In genomic region chr20:53344891-53345290, GRCh38 we compare ENCODE assay signal across 20 cellular contexts.
DNase-seq lines count a peak whose midpoint lies in the region; ATAC-seq, FAIRE-seq and TF ChIP-seq lines count a peak whose summit lies in the region.
"Had no signal": no experiment of that assay in that cellular context is flagged by ENCODE, and none has a peak within 500 bp of the region (broad histone marks: within the 10 kb centered on the region; RNA-seq: fewer than 3 reads in every experiment).

No MANE protein-coding gene starts in this region.

- WGBS in K562 (ENCODE audit: insufficient coverage, low coverage, missing lambda C conversion rate): 0% methylated on average over 1 of the region's 1 CpG

- no peak for TF ChIP-seq RAD21 in K562 (CRISPR knock-in tag; conservative IDR thresholded peaks at IDR 0.05 in 1 of 2, IDR thresholded peaks at IDR 0.05 in 1 of 2)

- peaks cover 2% of the 10 kb centered on the region for H3K27me3 Mint-ChIP-seq in nephron progenitor cell (ENCODE audit: low read depth, poor library complexity)
- no peaks in the 10 kb centered on the region for H3K27me3 Mint-ChIP-seq in activated T-helper 2 cell treated with anti-CD3 and anti-CD28 coated beads, Interferon-gamma antibody, Interleukin-2, Interleukin-4, amounts not matched to agents 10 μg/mL and 5 μg/mL and 100 μg/mL, durations not matched to agents 14 hours and 24 hours and 36 hours (ENCODE audit: low read depth)

- H2AFZ ChIP-seq in K562 (ENCODE audit: low read depth, low read length): no peak overlapping the region

- no peak overlapping the region for H3K4me3 ChIP-seq in K562
- H3K4me3 ChIP-seq: A549, HAP-1 had no signal

- FAIRE-seq in K562 (lab: Jason Lieb, UNC): no peak
- FAIRE-seq: A549, D721Med, GM12892 had no signal

- TF ChIP-seq CTCF in K562 (IDR thresholded peaks at IDR 0.05 in 2 of 3, conservative IDR thresholded peaks at IDR 0.05 in 1 of 3; ENCODE audit: insufficient read depth in 2 of 3, low read depth in 1 of 3, low read length in 3 of 3) (no peak), nephron progenitor cell (IDR thresholded peaks at IDR 0.05) (no peak)

- H3K4me3 Mint-ChIP-seq in nephron progenitor cell: no peak overlapping the region
- no peak overlapping the region for H3K4me3 Mint-ChIP-seq in activated T-helper 2 cell treated with anti-CD3 and anti-CD28 coated beads, Interferon-gamma antibody, Interleukin-2, Interleukin-4, amounts not matched to agents 10 μg/mL and 5 μg/mL and 100 μg/mL, durations not matched to agents 14 hours and 24 hours and 36 hours (ENCODE audit: low read depth)
- H3K4me3 Mint-ChIP-seq: CD4-positive, alpha-beta memory T cell had no signal

- BruUV-seq in K562 (replicated peaks; lab: Mats Ljungman, UMichigan): no TSS peak

- no peaks in the 10 kb centered on the region for H3K36me3 ChIP-seq in K562 (ENCODE audit: control insufficient read depth, insufficient read depth, low read length)
- H3K36me3 ChIP-seq: BE2C, HAP-1 had no signal

- peaks cover 0 to 5% of the 10 kb centered on the region in 2 experiments; a peak in 2 of 5 replicates for H3K4me1 ChIP-seq in K562 (replicated peaks in 1 of 2; ENCODE audit: control insufficient read depth in 2 of 2, insufficient read depth in 2 of 2, low read length in 2 of 2)
- H3K4me1 ChIP-seq: A549, BE2C, HAP-1 had no signal

- intact Hi-C loops in K562 (cut with micrococcal nuclease): no loop called here
- intact Hi-C loops in activated T-helper 2 cell treated with anti-CD3 and anti-CD28 coated beads, Interferon-gamma antibody, Interleukin-2, Interleukin-4, amounts not matched to agents 10 μg/mL and 5 μg/mL and 100 μg/mL, durations not matched to agents 14 hours and 24 hours and 36 hours (cut with micrococcal nuclease): no loop called here

- H3K4me1 Mint-ChIP-seq in nephron progenitor cell: peaks cover 7% of the 10 kb centered on the region
- H3K4me1 Mint-ChIP-seq in activated T-helper 2 cell treated with anti-CD3 and anti-CD28 coated beads, Interferon-gamma antibody, Interleukin-2, Interleukin-4, amounts not matched to agents 10 μg/mL and 5 μg/mL and 100 μg/mL, durations not matched to agents 14 hours and 24 hours and 36 hours (ENCODE audit: low read depth): peaks cover 1% of the 10 kb centered on the region
- H3K4me1 Mint-ChIP-seq: CD4-positive, alpha-beta memory T cell had no signal

- no peaks in the 10 kb centered on the region for H3K79me2 ChIP-seq in K562 (ENCODE audit: control insufficient read depth, insufficient read depth, low read length)

- no peak overlapping the region for H3K4me2 ChIP-seq in K562 (ENCODE audit: insufficient read depth, low read length)
- H3K4me2 ChIP-seq: A549 had no signal

- H3K9ac ChIP-seq in K562 (ENCODE audit: insufficient read depth in 1 of 2, low read depth in 2 of 2, low read length in 2 of 2): no peak overlapping the region

- no peaks in the 10 kb centered on the region for H3K9me1 ChIP-seq in K562 (ENCODE audit: control insufficient read depth, insufficient read depth, low read length)

- peak overlapping the region; percentile 73 for H3K27ac Mint-ChIP-seq in nephron progenitor cell
- H3K27ac Mint-ChIP-seq in activated T-helper 2 cell treated with anti-CD3 and anti-CD28 coated beads, Interferon-gamma antibody, Interleukin-2, Interleukin-4, amounts not matched to agents 10 μg/mL and 5 μg/mL and 100 μg/mL, durations not matched to agents 14 hours and 24 hours and 36 hours: no peak overlapping the region

- no peaks in the 10 kb centered on the region for H3K9me3 ChIP-seq in K562 (replicated peaks; ENCODE audit: control insufficient read depth, insufficient read depth, low read depth, low read length)
- H3K9me3 ChIP-seq: A549, BE2C, HAP-1 had no signal

- H3K36me3 Mint-ChIP-seq in nephron progenitor cell (ENCODE audit: low read depth): peaks cover 39% of the 10 kb centered on the region
- no peaks in the 10 kb centered on the region for H3K36me3 Mint-ChIP-seq in activated T-helper 2 cell treated with anti-CD3 and anti-CD28 coated beads, Interferon-gamma antibody, Interleukin-2, Interleukin-4, amounts not matched to agents 10 μg/mL and 5 μg/mL and 100 μg/mL, durations not matched to agents 14 hours and 24 hours and 36 hours (ENCODE audit: low read depth)

- no peak for TF ChIP-seq POLR2A in K562 (conservative IDR thresholded peaks at IDR 0.05)

- no peak overlapping the region for H3K27ac ChIP-seq in K562 (ENCODE audit: extremely low read depth, low read depth, low read length)
- H3K27ac ChIP-seq: A549, C4-2B, HL-60 had no signal

- H3K9me3 Mint-ChIP-seq in nephron progenitor cell: peaks cover 6% of the 10 kb centered on the region
- H3K9me3 Mint-ChIP-seq in activated T-helper 2 cell treated with anti-CD3 and anti-CD28 coated beads, Interferon-gamma antibody, Interleukin-2, Interleukin-4, amounts not matched to agents 10 μg/mL and 5 μg/mL and 100 μg/mL, durations not matched to agents 14 hours and 24 hours and 36 hours: no peaks in the 10 kb centered on the region

- POLR2A ChIA-PET in K562 (lab: Yijun Ruan, JAX): interaction anchor here (0.8 kb wide), 1 partner anchor 35 kb away, joined by 3 read pairs; no protein-coding TSS in a partner anchor

- DNase-seq in M059J (ENCODE audit: low read depth): peak; percentile 62
- DNase-seq in NOMO-1 treated with dmso at 0.1 percent for 144 hours (lab: John Stamatoyannopoulos, UW; ENCODE audit: unreplicated experiment): peak; percentile 31
- no peak for DNase-seq in K562 (ENCODE audit: extremely low read depth in 1 of 4, low spot score in 3 of 4)
- DNase-seq in nephron progenitor cell: no peak
- no peak for DNase-seq in RKO (ENCODE audit: low spot score)
- no peak for DNase-seq in activated T-helper 2 cell treated with anti-CD3 and anti-CD28 coated beads, Interferon-gamma antibody, Interleukin-2, Interleukin-4, amounts not matched to agents 10 μg/mL and 5 μg/mL and 100 μg/mL, durations not matched to agents 14 hours and 24 hours and 36 hours (ENCODE audit: low spot score)
- no peak for DNase-seq in DMS53 (lab: John Stamatoyannopoulos, UW)
- DNase-seq: BE2C; CD4-positive, alpha-beta memory T cell; DMS153; DND-41; GDM1; GOT3 had no signal

- H3K27me3 ChIP-seq in K562 (ENCODE audit: control insufficient read depth in 2 of 2, insufficient read depth in 2 of 2, low read length in 2 of 2): peaks cover 0 to 11% of the 10 kb centered on the region in 2 experiments; a peak in 2 of 5 replicates
- H3K27me3 ChIP-seq: BE2C had no signal

- no peak for TF ChIP-seq EP300 in K562 (IDR thresholded peaks at IDR 0.05; ENCODE audit: low read length)

- ATAC-seq in K562 (no peak), HG03196 (IDR thresholded peaks at IDR 0.05; ENCODE audit: unreplicated experiment) (no peak)
- ATAC-seq: A549 had no signal

- no peaks in the 10 kb centered on the region for H4K20me1 ChIP-seq in K562 (replicated peaks; ENCODE audit: control insufficient read depth, insufficient read depth, low read length)

- in situ Hi-C loops in K562 (cut with MboI): no loop called here

- CTCF ChIA-PET in K562 (lab: Yijun Ruan, JAX; ENCODE audit: low intra/inter-chr PET ratio): no interaction called here

TF ChIP-seq in K562, 482 proteins besides CTCF, POLR2A, EP300 and RAD21:
- TF ChIP-seq NFRKB (IDR thresholded peaks at IDR 0.05; ENCODE audit: low read depth): no peak
- TF ChIP-seq STAT5A (IDR thresholded peaks at IDR 0.05; ENCODE audit: borderline replicate concordance, low read length): no peak
- TF ChIP-seq, protein P1, sequence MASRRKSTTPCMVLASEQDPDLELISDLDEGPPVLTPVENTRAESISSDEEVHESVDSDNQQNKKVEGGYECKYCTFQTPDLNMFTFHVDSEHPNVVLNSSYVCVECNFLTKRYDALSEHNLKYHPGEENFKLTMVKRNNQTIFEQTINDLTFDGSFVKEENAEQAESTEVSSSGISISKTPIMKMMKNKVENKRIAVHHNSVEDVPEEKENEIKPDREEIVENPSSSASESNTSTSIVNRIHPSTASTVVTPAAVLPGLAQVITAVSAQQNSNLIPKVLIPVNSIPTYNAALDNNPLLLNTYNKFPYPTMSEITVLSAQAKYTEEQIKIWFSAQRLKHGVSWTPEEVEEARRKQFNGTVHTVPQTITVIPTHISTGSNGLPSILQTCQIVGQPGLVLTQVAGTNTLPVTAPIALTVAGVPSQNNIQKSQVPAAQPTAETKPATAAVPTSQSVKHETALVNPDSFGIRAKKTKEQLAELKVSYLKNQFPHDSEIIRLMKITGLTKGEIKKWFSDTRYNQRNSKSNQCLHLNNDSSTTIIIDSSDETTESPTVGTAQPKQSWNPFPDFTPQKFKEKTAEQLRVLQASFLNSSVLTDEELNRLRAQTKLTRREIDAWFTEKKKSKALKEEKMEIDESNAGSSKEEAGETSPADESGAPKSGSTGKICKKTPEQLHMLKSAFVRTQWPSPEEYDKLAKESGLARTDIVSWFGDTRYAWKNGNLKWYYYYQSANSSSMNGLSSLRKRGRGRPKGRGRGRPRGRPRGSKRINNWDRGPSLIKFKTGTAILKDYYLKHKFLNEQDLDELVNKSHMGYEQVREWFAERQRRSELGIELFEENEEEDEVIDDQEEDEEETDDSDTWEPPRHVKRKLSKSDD (conservative IDR thresholded peaks at IDR 0.05; ENCODE audit: low read length): no peak
- no peak for TF ChIP-seq ZNF140 (CRISPR knock-in tag; IDR thresholded peaks at IDR 0.05)
- TF ChIP-seq ZNF431 (CRISPR knock-in tag; IDR thresholded peaks at IDR 0.05): no peak
- TF ChIP-seq ZNF311 (CRISPR knock-in tag; IDR thresholded peaks at IDR 0.05): no peak
- TF ChIP-seq ZFP36 (IDR thresholded peaks at IDR 0.05; ENCODE audit: low read depth, low read length, partially characterized antibody): peak; percentile 70
- TF ChIP-seq ZC3H8 (IDR thresholded peaks at IDR 0.05): no peak
- TF ChIP-seq ZNF586 (CRISPR knock-in tag; conservative IDR thresholded peaks at IDR 0.05): no peak
- peak; percentile 47; the same call in 1 of the 2 replicates for TF ChIP-seq SPI1 (IDR thresholded peaks at IDR 0.05; ENCODE audit: borderline replicate concordance, low read depth, low read length)
- TF ChIP-seq, protein P2, sequence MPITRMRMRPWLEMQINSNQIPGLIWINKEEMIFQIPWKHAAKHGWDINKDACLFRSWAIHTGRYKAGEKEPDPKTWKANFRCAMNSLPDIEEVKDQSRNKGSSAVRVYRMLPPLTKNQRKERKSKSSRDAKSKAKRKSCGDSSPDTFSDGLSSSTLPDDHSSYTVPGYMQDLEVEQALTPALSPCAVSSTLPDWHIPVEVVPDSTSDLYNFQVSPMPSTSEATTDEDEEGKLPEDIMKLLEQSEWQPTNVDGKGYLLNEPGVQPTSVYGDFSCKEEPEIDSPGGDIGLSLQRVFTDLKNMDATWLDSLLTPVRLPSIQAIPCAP (CRISPR knock-in tag; IDR thresholded peaks at IDR 0.05; ENCODE audit: borderline replicate concordance): no peak
TF ChIP-seq in K562: peak in this region for 2.

Comparison
In these comparisons a context has a peak if more than half of its experiments do, and no peak if none do; other contexts are left out.
1. DNase-seq: peak in M059J (single experiment) and NOMO-1 treated with dmso at 0.1 percent for 144 hours (single experiment); none in K562 (0 of 4), nephron progenitor cell (single experiment), RKO (single experiment), activated T-helper 2 cell treated with anti-CD3 and anti-CD28 coated beads, Interferon-gamma antibody, Interleukin-2, Interleukin-4, amounts not matched to agents 10 μg/mL and 5 μg/mL and 100 μg/mL, durations not matched to agents 14 hours and 24 hours and 36 hours (single experiment) and DMS53 (single experiment).